Comparison of ENCODE assay signal across 1 cellular context in genomic region chr17:21089933-21090888, GRCh38.
TF ChIP-seq lines count a peak whose summit lies in the region.

No MANE protein-coding gene starts in this region.

TF ChIP-seq in SK-N-SH, 30 proteins besides CTCF, POLR2A, EP300 and RAD21 (continued from another document):
- no peak for TF ChIP-seq POLR2AphosphoS5 (IDR thresholded peaks at IDR 0.05; ENCODE audit: low read depth, low read length)
- TF ChIP-seq RXRA (IDR thresholded peaks at IDR 0.05; ENCODE audit: borderline replicate concordance, low read depth) = no peak
- no peak for TF ChIP-seq MXI1 (IDR thresholded peaks at IDR 0.05; ENCODE audit: low read depth, low read length)
TF ChIP-seq in SK-N-SH: peak in this region for 0.
